ENCODE assay signal across 8 cellular contexts in genomic region chr10:45580371-45580770, GRCh38.
DNase-seq lines count a peak whose midpoint lies in the region; ATAC-seq, FAIRE-seq and TF ChIP-seq lines count a peak whose summit lies in the region.

No MANE protein-coding gene starts in this region.

- H3K27ac Mint-ChIP-seq in activated naive CD4-positive, alpha-beta T cell treated with anti-CD3 and anti-CD28 coated beads, Interleukin-2, amount 50 U/mL, for 24 hours: peak overlapping the region; percentile 99
- peak overlapping the region; percentile 32 for H3K27ac Mint-ChIP-seq in type B pancreatic cell

- RAD21 ChIA-PET in GM12878 (lab: Charles Lee; ENCODE audit: unreplicated experiment): interaction anchor here (0.6 to 2.5 kb wide), 11 partner anchors 12 to 345 kb away, joined by 3 to 13 read pairs (median 6); partner anchors contain the start of gene ZFAND4

- no peak for TF ChIP-seq RAD21 in GM12878 (IDR thresholded peaks at IDR 0.05; ENCODE audit: insufficient read depth, low read depth, low read length)
- TF ChIP-seq RAD21 in SK-N-SH (IDR thresholded peaks at IDR 0.05; ENCODE audit: low read length): no peak

- ATAC-seq in HG03103 (IDR thresholded peaks at IDR 0.05; ENCODE audit: low read depth, unreplicated experiment) (peak; percentile 38), GM12878 (peak; percentile 65)

- TF ChIP-seq EP300 in GM12878 (IDR thresholded peaks at IDR 0.05; ENCODE audit: borderline replicate concordance in 1 of 2, control insufficient read depth in 1 of 2, low read depth in 2 of 2, low read length in 2 of 2) (no peak), SK-N-SH (IDR thresholded peaks at IDR 0.05; ENCODE audit: borderline replicate concordance in 1 of 2, low read depth in 1 of 2, low read length in 1 of 2) (no peak)

- H3K4me1 Mint-ChIP-seq in activated naive CD4-positive, alpha-beta T cell treated with anti-CD3 and anti-CD28 coated beads, Interleukin-2, amount 50 U/mL, for 24 hours: peaks cover 38% of the 10 kb centered on the region
- H3K4me1 Mint-ChIP-seq in type B pancreatic cell (ENCODE audit: unreplicated experiment): peaks cover 4% of the 10 kb centered on the region

- H3F3A ChIP-seq in SK-N-SH (replicated peaks; ENCODE audit: insufficient read depth): peaks cover 5% of the 10 kb centered on the region

- peaks cover 18% of the 10 kb centered on the region for H3K4me1 ChIP-seq in GM12878 (ENCODE audit: control insufficient read depth, insufficient read depth, low read length)
- peaks cover 6 to 10% of the 10 kb centered on the region in 2 experiments; a peak in 3 of 4 replicates for H3K4me1 ChIP-seq in SK-N-SH (ENCODE audit: control insufficient read depth in 1 of 2, insufficient read depth in 2 of 2, low read depth in 1 of 2, low read length in 1 of 2)

- H2AFZ ChIP-seq in GM12878 (ENCODE audit: control insufficient read depth, low read depth, low read length) (peak overlapping the region; percentile 88), SK-N-SH (ENCODE audit: low read depth) (no peak overlapping the region)

- H3K27me3 Mint-ChIP-seq in activated naive CD4-positive, alpha-beta T cell treated with anti-CD3 and anti-CD28 coated beads, Interleukin-2, amount 50 U/mL, for 24 hours: no peaks in the 10 kb centered on the region
- no peaks in the 10 kb centered on the region for H3K27me3 Mint-ChIP-seq in type B pancreatic cell

- H3K36me3 ChIP-seq in GM12878 (ENCODE audit: control insufficient read depth in 2 of 2, insufficient read depth in 2 of 2, low read length in 1 of 2) (no peaks in the 10 kb centered on the region), SK-N-SH (replicated peaks in 1 of 2; ENCODE audit: control insufficient read depth in 1 of 2, insufficient read depth in 2 of 2, low read length in 1 of 2) (peaks cover 0 to 3% of the 10 kb centered on the region in 2 experiments)

- TF ChIP-seq CTCF in GM12878 (IDR thresholded peaks at IDR 0.05 in 2 of 3, conservative IDR thresholded peaks at IDR 0.05 in 1 of 3; ENCODE audit: control insufficient read depth in 2 of 3, extremely low read depth in 1 of 3, insufficient read depth in 1 of 3, low read depth in 3 of 3, low read length in 3 of 3): no peak
- TF ChIP-seq CTCF in type B pancreatic cell (conservative IDR thresholded peaks at IDR 0.05): no peak
- TF ChIP-seq CTCF in SK-N-SH (IDR thresholded peaks at IDR 0.05): no peak

- peak overlapping the region; percentile 88 for H3K4me3 Mint-ChIP-seq in activated naive CD4-positive, alpha-beta T cell treated with anti-CD3 and anti-CD28 coated beads, Interleukin-2, amount 50 U/mL, for 24 hours
- H3K4me3 Mint-ChIP-seq in type B pancreatic cell: peak overlapping the region; percentile 17

- POLR2A ChIA-PET in GM12878 (lab: Charles Lee) (interaction anchor here (0.5 to 1.7 kb wide), 5 partner anchors 12 to 161 kb away, joined by 3 to 7 read pairs (median 3); no protein-coding TSS in a partner anchor), SK-N-SH (lab: Yijun Ruan, JAX) (no interaction called here)

- H3K4me2 ChIP-seq in GM12878 (ENCODE audit: control insufficient read depth, insufficient read depth) (peak overlapping the region; percentile 100), SK-N-SH (no peak overlapping the region)

- BruUV-seq in GM12878 (replicated peaks; lab: Mats Ljungman, UMichigan): no TSS peak

- no peaks in the 10 kb centered on the region for H3K27me3 ChIP-seq in GM12878 (replicated peaks in 1 of 2; ENCODE audit: control insufficient read depth in 2 of 2, insufficient read depth in 2 of 2, low read length in 1 of 2)
- no peaks in the 10 kb centered on the region for H3K27me3 ChIP-seq in SK-N-SH (ENCODE audit: insufficient read depth)

- TF ChIP-seq POLR2A in GM12878 (IDR thresholded peaks at IDR 0.05; ENCODE audit: low read depth, low read length): no peak

- DNase-seq in activated naive CD4-positive, alpha-beta T cell treated with Interleukin-2 at 50 U/mL for 16 hours: no peak
- DNase-seq in GM12878 (ENCODE audit: low read depth, low spot score) (peak; percentile 49), type B pancreatic cell (ENCODE audit: extremely low spot score, unreplicated experiment) (no peak), COR-L47 (lab: John Stamatoyannopoulos, UW) (no peak), SK-N-SH (no peak), LoVo (ENCODE audit: low spot score) (no peak)

- SMC1A ChIA-PET in GM12878 (lab: Charles Lee; ENCODE audit: uncharacterized antibody, unreplicated experiment): interaction anchor here (0.8 to 3.0 kb wide), 15 partner anchors 11 to 119 kb away, joined by 3 to 21 read pairs (median 4); no protein-coding TSS in a partner anchor

- H3K9me2 ChIP-seq in SK-N-SH: no peaks in the 10 kb centered on the region

- H3K9ac ChIP-seq in GM12878 (ENCODE audit: control insufficient read depth, insufficient read depth, low read length): peak overlapping the region; percentile 79
- no peak overlapping the region for H3K9ac ChIP-seq in SK-N-SH

- WGBS in GM12878 (ENCODE audit: insufficient coverage, insufficient replicate concordance, low lambda C conversion rate, missing lambda C conversion rate): 5% methylated on average over 3 of the region's 3 CpGs
- 81% methylated on average over 3 of the region's 3 CpGs for WGBS in SK-N-SH (ENCODE audit: low lambda C conversion rate)

- H3K9me3 ChIP-seq in GM12878 (replicated peaks; ENCODE audit: control insufficient read depth, insufficient read depth, low read length): no peaks in the 10 kb centered on the region; the same call in 2 of the 3 replicates
- no peaks in the 10 kb centered on the region for H3K9me3 ChIP-seq in SK-N-SH

- peaks cover 10% of the 10 kb centered on the region for H3K36me3 Mint-ChIP-seq in activated naive CD4-positive, alpha-beta T cell treated with anti-CD3 and anti-CD28 coated beads, Interleukin-2, amount 50 U/mL, for 24 hours
- no peaks in the 10 kb centered on the region for H3K36me3 Mint-ChIP-seq in type B pancreatic cell

- H3K4me3 ChIP-seq in GM12878: peak overlapping the region; percentile 53
- H3K4me3 ChIP-seq in SK-N-SH (ENCODE audit: low read depth in 2 of 2, low read length in 1 of 2): no peak overlapping the region

- intact Hi-C loops in GM12878 (cut with micrococcal nuclease; ENCODE audit: unreplicated experiment): no loop called here

- peak; percentile 71 for FAIRE-seq in GM12878 (lab: Jason Lieb, UNC)

- CTCF ChIA-PET in GM12878 (lab: Yijun Ruan, JAX): interaction anchor here (0.9 to 2.7 kb wide), 9 partner anchors 12 to 330 kb away, joined by 3 to 16 read pairs (median 3); no protein-coding TSS in a partner anchor
- CTCF ChIA-PET in SK-N-SH (lab: Yijun Ruan, JAX): interaction anchor here (0.7 to 1.4 kb wide), 3 partner anchors 13 to 115 kb away, joined by 3 to 4 read pairs (median 4); no protein-coding TSS in a partner anchor

- H3K79me2 ChIP-seq in GM12878 (ENCODE audit: control insufficient read depth, insufficient read depth, low read length) (peaks cover 11% of the 10 kb centered on the region), SK-N-SH (ENCODE audit: insufficient read depth) (peaks cover 14% of the 10 kb centered on the region; the same call in 1 of the 2 replicates)

- H4K20me1 ChIP-seq in GM12878 (ENCODE audit: control insufficient read depth, insufficient read depth): no peaks in the 10 kb centered on the region
- H4K20me1 ChIP-seq in SK-N-SH (ENCODE audit: insufficient read depth): peaks cover 5% of the 10 kb centered on the region; the same call in 1 of the 2 replicates

- peak overlapping the region; percentile 95 for H3K27ac ChIP-seq in GM12878 (ENCODE audit: control insufficient read depth, insufficient read depth)
- no peak overlapping the region for H3K27ac ChIP-seq in SK-N-SH (ENCODE audit: low read depth in 2 of 2, low read length in 1 of 2)

- H3K9me3 Mint-ChIP-seq in activated naive CD4-positive, alpha-beta T cell treated with anti-CD3 and anti-CD28 coated beads, Interleukin-2, amount 50 U/mL, for 24 hours: no peaks in the 10 kb centered on the region
- H3K9me3 Mint-ChIP-seq in type B pancreatic cell: no peaks in the 10 kb centered on the region

- in situ Hi-C loops in GM12878 (cut with MboI): no loop called here

TF ChIP-seq in GM12878, 131 proteins besides CTCF, POLR2A, EP300 and RAD21:
- TF ChIP-seq ASH2L (IDR thresholded peaks at IDR 0.05; ENCODE audit: borderline replicate concordance, low read depth) (0 out of 2 replicates have a peak, but pooled peaks have one; percentile 59), IKZF1 (conservative IDR thresholded peaks at IDR 0.05) (no peak)

TF ChIP-seq in SK-N-SH, 30 proteins besides CTCF, POLR2A, EP300 and RAD21:
- TF ChIP-seq TEAD4 (IDR thresholded peaks at IDR 0.05; ENCODE audit: borderline replicate concordance, insufficient read depth) (no peak), MXI1 (IDR thresholded peaks at IDR 0.05; ENCODE audit: low read depth, low read length) (no peak), RCOR1 (IDR thresholded peaks at IDR 0.05; ENCODE audit: low read length) (no peak)
